1 cellular context compared by ENCODE assay signal in the genomic region with DNA sequence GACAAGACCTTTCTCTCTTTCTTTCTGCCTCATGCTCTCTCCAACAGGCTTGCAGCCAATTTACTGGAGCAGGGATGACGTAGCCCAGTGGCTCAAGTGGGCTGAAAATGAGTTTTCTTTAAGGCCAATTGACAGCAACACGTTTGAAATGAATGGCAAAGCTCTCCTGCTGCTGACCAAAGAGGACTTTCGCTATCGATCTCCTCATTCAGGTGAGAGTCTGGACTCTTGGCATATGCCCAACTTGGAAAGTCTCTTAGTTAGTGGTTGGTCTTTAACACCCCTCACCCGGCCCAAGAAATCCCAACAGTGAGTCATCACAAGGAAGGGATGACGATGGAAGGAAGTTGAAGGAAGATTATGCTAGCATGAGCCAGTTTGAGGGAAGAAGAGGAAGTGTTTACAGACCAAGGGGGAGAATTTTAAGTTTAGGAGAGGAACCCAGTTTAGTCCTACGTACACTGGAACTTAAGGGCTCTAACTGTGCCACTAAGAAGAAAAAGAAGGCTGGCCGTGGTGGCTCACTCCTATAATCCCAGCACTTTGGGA.
TF ChIP-seq lines count a peak whose summit lies in the region.

No MANE protein-coding gene starts in this region.

TF ChIP-seq in K562, 482 proteins besides CTCF, POLR2A, EP300 and RAD21 (continued from another document and continues in another):
- TF ChIP-seq, protein P1, sequence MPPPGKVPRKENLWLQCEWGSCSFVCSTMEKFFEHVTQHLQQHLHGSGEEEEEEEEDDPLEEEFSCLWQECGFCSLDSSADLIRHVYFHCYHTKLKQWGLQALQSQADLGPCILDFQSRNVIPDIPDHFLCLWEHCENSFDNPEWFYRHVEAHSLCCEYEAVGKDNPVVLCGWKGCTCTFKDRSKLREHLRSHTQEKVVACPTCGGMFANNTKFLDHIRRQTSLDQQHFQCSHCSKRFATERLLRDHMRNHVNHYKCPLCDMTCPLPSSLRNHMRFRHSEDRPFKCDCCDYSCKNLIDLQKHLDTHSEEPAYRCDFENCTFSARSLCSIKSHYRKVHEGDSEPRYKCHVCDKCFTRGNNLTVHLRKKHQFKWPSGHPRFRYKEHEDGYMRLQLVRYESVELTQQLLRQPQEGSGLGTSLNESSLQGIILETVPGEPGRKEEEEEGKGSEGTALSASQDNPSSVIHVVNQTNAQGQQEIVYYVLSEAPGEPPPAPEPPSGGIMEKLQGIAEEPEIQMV (tag; conservative IDR thresholded peaks at IDR 0.05; ENCODE audit: low read depth), result no peak
- TF ChIP-seq TBL1XR1 (IDR thresholded peaks at IDR 0.05; ENCODE audit: low read length in 2 of 2) (no peak), MECOM (CRISPR knock-in tag; IDR thresholded peaks at IDR 0.05) (no peak), NUFIP1 (IDR thresholded peaks at IDR 0.05; ENCODE audit: partially characterized antibody) (no peak), SMAD4 (CRISPR knock-in tag; conservative IDR thresholded peaks at IDR 0.05) (no peak), ZNF354B (CRISPR knock-in tag; IDR thresholded peaks at IDR 0.05) (no peak), TGIF2 (CRISPR knock-in tag; IDR thresholded peaks at IDR 0.05) (no peak), TCF7L2 (IDR thresholded peaks at IDR 0.05; ENCODE audit: low read depth, low read length) (no peak), NFIC (IDR thresholded peaks at IDR 0.05) (0 out of 2 replicates have a peak, but pooled peaks have one; percentile 31), CCNT2 (IDR thresholded peaks at IDR 0.05; ENCODE audit: borderline replicate concordance, extremely low read depth, insufficient read length, low read depth, low read length) (no peak), PHB (CRISPR knock-in tag; IDR thresholded peaks at IDR 0.05) (no peak), ZNF589 (CRISPR knock-in tag; IDR thresholded peaks at IDR 0.05; ENCODE audit: low read depth) (peak; percentile 51; the same call in 1 of the 2 replicates), FOXA3 (CRISPR knock-in tag; conservative IDR thresholded peaks at IDR 0.05 in 1 of 2, IDR thresholded peaks at IDR 0.05 in 1 of 2) (no peak), ZNF584 (CRISPR knock-in tag; IDR thresholded peaks at IDR 0.05; ENCODE audit: low read depth) (peak; percentile 39; the same call in 1 of the 2 replicates), NRF1 (conservative IDR thresholded peaks at IDR 0.05 in 1 of 2, IDR thresholded peaks at IDR 0.05 in 1 of 2) (no peak), NCOA6 (IDR thresholded peaks at IDR 0.05) (no peak), RBM15 (IDR thresholded peaks at IDR 0.05; ENCODE audit: insufficient read depth, low read length) (no peak), ZNF444 (CRISPR knock-in tag; IDR thresholded peaks at IDR 0.05) (no peak), SMARCA5 (IDR thresholded peaks at IDR 0.05) (no peak), ZNF551 (CRISPR knock-in tag; IDR thresholded peaks at IDR 0.05) (no peak), TBP (optimal IDR thresholded peaks at IDR 0.05; ENCODE audit: low read depth, low read length) (no peak), ZSCAN29 (IDR thresholded peaks at IDR 0.05) (no peak), GTF2A2 (tag; IDR thresholded peaks at IDR 0.05) (no peak), BRD9 (IDR thresholded peaks at IDR 0.05; ENCODE audit: low read depth, partially characterized antibody) (no peak), RNF2 (IDR thresholded peaks at IDR 0.05) (no peak), SRSF3 (IDR thresholded peaks at IDR 0.05; ENCODE audit: insufficient read depth, low read length) (no peak), NFXL1 (CRISPR knock-in tag; IDR thresholded peaks at IDR 0.05) (no peak), HNRNPL (IDR thresholded peaks at IDR 0.05; ENCODE audit: low read depth, low read length) (no peak), PML (IDR thresholded peaks at IDR 0.05; ENCODE audit: low read length) (no peak), SPI1 (IDR thresholded peaks at IDR 0.05; ENCODE audit: borderline replicate concordance, low read depth, low read length) (peak; percentile 84; the same call in 1 of the 2 replicates), PCBP2 (IDR thresholded peaks at IDR 0.05; ENCODE audit: low read depth, low read length, poor library complexity, severe bottlenecking) (no peak), ZNF384 (IDR thresholded peaks at IDR 0.05; ENCODE audit: low read depth, low read length) (no peak), NEUROD1 (IDR thresholded peaks at IDR 0.05; ENCODE audit: borderline replicate concordance, low read depth, low read length, partially characterized antibody) (no peak), NCOA1 (IDR thresholded peaks at IDR 0.05; ENCODE audit: low read depth) (no peak), ARHGAP35 (IDR thresholded peaks at IDR 0.05; ENCODE audit: partially characterized antibody) (no peak), ZC3H11A (IDR thresholded peaks at IDR 0.05; ENCODE audit: low read depth, low read length) (no peak), HOXB6 (CRISPR knock-in tag; IDR thresholded peaks at IDR 0.05; ENCODE audit: borderline replicate concordance) (no peak), ZEB2 (IDR thresholded peaks at IDR 0.05) (no peak), ZNF232 (CRISPR knock-in tag; IDR thresholded peaks at IDR 0.05) (no peak), GABPB2 (CRISPR knock-in tag; conservative IDR thresholded peaks at IDR 0.05) (no peak), ZNF175 (CRISPR knock-in tag; IDR thresholded peaks at IDR 0.05; ENCODE audit: low read depth) (no peak; the same call in 1 of the 2 replicates), U2AF2 (optimal IDR thresholded peaks at IDR 0.05; ENCODE audit: low read depth, low read length) (no peak), RFX7 (CRISPR knock-in tag; IDR thresholded peaks at IDR 0.05) (no peak), POLR3G (IDR thresholded peaks at IDR 0.05; ENCODE audit: extremely low read depth, insufficient read length, insufficient replicate concordance) (no peak), STAT5A (IDR thresholded peaks at IDR 0.05; ENCODE audit: borderline replicate concordance, low read length) (no peak)
- TF ChIP-seq, protein P2, sequence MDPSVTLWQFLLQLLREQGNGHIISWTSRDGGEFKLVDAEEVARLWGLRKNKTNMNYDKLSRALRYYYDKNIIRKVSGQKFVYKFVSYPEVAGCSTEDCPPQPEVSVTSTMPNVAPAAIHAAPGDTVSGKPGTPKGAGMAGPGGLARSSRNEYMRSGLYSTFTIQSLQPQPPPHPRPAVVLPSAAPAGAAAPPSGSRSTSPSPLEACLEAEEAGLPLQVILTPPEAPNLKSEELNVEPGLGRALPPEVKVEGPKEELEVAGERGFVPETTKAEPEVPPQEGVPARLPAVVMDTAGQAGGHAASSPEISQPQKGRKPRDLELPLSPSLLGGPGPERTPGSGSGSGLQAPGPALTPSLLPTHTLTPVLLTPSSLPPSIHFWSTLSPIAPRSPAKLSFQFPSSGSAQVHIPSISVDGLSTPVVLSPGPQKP (CRISPR knock-in tag; IDR thresholded peaks at IDR 0.05), result no peak
- TF ChIP-seq, protein P3, sequence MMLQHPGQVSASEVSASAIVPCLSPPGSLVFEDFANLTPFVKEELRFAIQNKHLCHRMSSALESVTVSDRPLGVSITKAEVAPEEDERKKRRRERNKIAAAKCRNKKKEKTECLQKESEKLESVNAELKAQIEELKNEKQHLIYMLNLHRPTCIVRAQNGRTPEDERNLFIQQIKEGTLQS (IDR thresholded peaks at IDR 0.05), result peak; percentile 86
- TF ChIP-seq, protein P3 (CRISPR knock-in tag; conservative IDR thresholded peaks at IDR 0.05), result no peak
- TF ChIP-seq, protein P4, sequence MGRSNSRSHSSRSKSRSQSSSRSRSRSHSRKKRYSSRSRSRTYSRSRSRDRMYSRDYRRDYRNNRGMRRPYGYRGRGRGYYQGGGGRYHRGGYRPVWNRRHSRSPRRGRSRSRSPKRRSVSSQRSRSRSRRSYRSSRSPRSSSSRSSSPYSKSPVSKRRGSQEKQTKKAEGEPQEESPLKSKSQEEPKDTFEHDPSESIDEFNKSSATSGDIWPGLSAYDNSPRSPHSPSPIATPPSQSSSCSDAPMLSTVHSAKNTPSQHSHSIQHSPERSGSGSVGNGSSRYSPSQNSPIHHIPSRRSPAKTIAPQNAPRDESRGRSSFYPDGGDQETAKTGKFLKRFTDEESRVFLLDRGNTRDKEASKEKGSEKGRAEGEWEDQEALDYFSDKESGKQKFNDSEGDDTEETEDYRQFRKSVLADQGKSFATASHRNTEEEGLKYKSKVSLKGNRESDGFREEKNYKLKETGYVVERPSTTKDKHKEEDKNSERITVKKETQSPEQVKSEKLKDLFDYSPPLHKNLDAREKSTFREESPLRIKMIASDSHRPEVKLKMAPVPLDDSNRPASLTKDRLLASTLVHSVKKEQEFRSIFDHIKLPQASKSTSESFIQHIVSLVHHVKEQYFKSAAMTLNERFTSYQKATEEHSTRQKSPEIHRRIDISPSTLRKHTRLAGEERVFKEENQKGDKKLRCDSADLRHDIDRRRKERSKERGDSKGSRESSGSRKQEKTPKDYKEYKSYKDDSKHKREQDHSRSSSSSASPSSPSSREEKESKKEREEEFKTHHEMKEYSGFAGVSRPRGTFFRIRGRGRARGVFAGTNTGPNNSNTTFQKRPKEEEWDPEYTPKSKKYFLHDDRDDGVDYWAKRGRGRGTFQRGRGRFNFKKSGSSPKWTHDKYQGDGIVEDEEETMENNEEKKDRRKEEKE (IDR thresholded peaks at IDR 0.05; ENCODE audit: borderline replicate concordance in 1 of 2, control insufficient read depth in 1 of 2, low read depth in 2 of 2, low read length in 1 of 2), result no peak
- TF ChIP-seq, protein P5, sequence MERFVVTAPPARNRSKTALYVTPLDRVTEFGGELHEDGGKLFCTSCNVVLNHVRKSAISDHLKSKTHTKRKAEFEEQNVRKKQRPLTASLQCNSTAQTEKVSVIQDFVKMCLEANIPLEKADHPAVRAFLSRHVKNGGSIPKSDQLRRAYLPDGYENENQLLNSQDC (CRISPR knock-in tag; IDR thresholded peaks at IDR 0.05), result no peak
- TF ChIP-seq, protein P6, sequence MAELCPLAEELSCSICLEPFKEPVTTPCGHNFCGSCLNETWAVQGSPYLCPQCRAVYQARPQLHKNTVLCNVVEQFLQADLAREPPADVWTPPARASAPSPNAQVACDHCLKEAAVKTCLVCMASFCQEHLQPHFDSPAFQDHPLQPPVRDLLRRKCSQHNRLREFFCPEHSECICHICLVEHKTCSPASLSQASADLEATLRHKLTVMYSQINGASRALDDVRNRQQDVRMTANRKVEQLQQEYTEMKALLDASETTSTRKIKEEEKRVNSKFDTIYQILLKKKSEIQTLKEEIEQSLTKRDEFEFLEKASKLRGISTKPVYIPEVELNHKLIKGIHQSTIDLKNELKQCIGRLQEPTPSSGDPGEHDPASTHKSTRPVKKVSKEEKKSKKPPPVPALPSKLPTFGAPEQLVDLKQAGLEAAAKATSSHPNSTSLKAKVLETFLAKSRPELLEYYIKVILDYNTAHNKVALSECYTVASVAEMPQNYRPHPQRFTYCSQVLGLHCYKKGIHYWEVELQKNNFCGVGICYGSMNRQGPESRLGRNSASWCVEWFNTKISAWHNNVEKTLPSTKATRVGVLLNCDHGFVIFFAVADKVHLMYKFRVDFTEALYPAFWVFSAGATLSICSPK (IDR thresholded peaks at IDR 0.05; ENCODE audit: borderline replicate concordance), result no peak
- TF ChIP-seq, protein P7, sequence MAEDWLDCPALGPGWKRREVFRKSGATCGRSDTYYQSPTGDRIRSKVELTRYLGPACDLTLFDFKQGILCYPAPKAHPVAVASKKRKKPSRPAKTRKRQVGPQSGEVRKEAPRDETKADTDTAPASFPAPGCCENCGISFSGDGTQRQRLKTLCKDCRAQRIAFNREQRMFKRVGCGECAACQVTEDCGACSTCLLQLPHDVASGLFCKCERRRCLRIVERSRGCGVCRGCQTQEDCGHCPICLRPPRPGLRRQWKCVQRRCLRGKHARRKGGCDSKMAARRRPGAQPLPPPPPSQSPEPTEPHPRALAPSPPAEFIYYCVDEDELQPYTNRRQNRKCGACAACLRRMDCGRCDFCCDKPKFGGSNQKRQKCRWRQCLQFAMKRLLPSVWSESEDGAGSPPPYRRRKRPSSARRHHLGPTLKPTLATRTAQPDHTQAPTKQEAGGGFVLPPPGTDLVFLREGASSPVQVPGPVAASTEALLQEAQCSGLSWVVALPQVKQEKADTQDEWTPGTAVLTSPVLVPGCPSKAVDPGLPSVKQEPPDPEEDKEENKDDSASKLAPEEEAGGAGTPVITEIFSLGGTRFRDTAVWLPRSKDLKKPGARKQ (CRISPR knock-in tag; IDR thresholded peaks at IDR 0.05), result no peak
- TF ChIP-seq, protein P8, sequence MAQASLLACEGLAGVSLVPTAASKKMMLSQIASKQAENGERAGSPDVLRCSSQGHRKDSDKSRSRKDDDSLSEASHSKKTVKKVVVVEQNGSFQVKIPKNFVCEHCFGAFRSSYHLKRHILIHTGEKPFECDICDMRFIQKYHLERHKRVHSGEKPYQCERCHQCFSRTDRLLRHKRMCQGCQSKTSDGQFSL (CRISPR knock-in tag; IDR thresholded peaks at IDR 0.05), result no peak
- TF ChIP-seq, protein P8 (tag; IDR thresholded peaks at IDR 0.05), result no peak
- TF ChIP-seq, protein P9, sequence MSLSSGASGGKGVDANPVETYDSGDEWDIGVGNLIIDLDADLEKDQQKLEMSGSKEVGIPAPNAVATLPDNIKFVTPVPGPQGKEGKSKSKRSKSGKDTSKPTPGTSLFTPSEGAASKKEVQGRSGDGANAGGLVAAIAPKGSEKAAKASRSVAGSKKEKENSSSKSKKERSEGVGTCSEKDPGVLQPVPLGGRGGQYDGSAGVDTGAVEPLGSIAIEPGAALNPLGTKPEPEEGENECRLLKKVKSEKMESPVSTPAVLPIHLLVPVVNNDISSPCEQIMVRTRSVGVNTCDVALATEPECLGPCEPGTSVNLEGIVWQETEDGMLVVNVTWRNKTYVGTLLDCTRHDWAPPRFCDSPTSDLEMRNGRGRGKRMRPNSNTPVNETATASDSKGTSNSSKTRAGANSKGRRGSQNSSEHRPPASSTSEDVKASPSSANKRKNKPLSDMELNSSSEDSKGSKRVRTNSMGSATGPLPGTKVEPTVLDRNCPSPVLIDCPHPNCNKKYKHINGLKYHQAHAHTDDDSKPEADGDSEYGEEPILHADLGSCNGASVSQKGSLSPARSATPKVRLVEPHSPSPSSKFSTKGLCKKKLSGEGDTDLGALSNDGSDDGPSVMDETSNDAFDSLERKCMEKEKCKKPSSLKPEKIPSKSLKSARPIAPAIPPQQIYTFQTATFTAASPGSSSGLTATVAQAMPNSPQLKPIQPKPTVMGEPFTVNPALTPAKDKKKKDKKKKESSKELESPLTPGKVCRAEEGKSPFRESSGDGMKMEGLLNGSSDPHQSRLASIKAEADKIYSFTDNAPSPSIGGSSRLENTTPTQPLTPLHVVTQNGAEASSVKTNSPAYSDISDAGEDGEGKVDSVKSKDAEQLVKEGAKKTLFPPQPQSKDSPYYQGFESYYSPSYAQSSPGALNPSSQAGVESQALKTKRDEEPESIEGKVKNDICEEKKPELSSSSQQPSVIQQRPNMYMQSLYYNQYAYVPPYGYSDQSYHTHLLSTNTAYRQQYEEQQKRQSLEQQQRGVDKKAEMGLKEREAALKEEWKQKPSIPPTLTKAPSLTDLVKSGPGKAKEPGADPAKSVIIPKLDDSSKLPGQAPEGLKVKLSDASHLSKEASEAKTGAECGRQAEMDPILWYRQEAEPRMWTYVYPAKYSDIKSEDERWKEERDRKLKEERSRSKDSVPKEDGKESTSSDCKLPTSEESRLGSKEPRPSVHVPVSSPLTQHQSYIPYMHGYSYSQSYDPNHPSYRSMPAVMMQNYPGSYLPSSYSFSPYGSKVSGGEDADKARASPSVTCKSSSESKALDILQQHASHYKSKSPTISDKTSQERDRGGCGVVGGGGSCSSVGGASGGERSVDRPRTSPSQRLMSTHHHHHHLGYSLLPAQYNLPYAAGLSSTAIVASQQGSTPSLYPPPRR (CRISPR knock-in tag; IDR thresholded peaks at IDR 0.05; ENCODE audit: borderline replicate concordance), result no peak
